7 cellular contexts compared by ENCODE assay signal in genomic region chr22:50627452-50627913, GRCh38. TPM values are rescaled to one million over a fixed set of nuclear protein-coding genes. Genes with fewer than 3 reads are reported as not detected.
A peak's percentile ranks its signal among the peaks of the same experiment; 100 is the strongest.
DNase-seq lines count a peak whose midpoint lies in the region; ATAC-seq lines count a peak whose summit lies in the region.

No MANE protein-coding gene starts in this region.

- no peak for DNase-seq in activated naive CD4-positive, alpha-beta T cell treated with anti-CD3 and anti-CD28 coated beads, Interleukin-2, amount 50 U/mL, for 72 hours (ENCODE audit: low spot score in 2 of 2)
- DNase-seq in right cardiac atrium (peak in 2 of 3 donors; percentile 43 to 79), NCI-H2196 (lab: John Stamatoyannopoulos, UW; ENCODE audit: unreplicated experiment) (no peak), NCI-H128 (lab: John Stamatoyannopoulos, UW; ENCODE audit: unreplicated experiment) (no peak)

- H3K4me1 ChIP-seq in right cardiac atrium (ENCODE audit: control insufficient read depth, insufficient read depth, low read length) (peaks cover 6% of the 10 kb centered on the region), skeletal muscle satellite cell (ENCODE audit: control insufficient read depth, insufficient read depth, low read length) (peaks cover 14% of the 10 kb centered on the region)

- no peaks in the 10 kb centered on the region for H3K9me3 Mint-ChIP-seq in activated naive CD4-positive, alpha-beta T cell treated with anti-CD3 and anti-CD28 coated beads, Interleukin-2, amount 50 U/mL, for 72 hours

- ATAC-seq in GM18907 (IDR thresholded peaks at IDR 0.05; ENCODE audit: unreplicated experiment), result peak; percentile 21
- ATAC-seq in HG03280 (IDR thresholded peaks at IDR 0.05; ENCODE audit: unreplicated experiment), result peak; percentile 2
- ATAC-seq in activated naive CD4-positive, alpha-beta T cell treated with anti-CD3 and anti-CD28 coated beads, Interleukin-2, amount 50 U/mL, for 72 hours, result peak in 1 of 2 donors; percentile 7
- ATAC-seq in right cardiac atrium, result peak; percentile 20 to 44

- 13% methylated on average over 28 of the region's 28 CpGs for WGBS in right cardiac atrium

- H3K4me3 ChIP-seq in right cardiac atrium (ENCODE audit: low read length), result peak overlapping the region; percentile 64
- H3K4me3 ChIP-seq in skeletal muscle satellite cell (ENCODE audit: low read length), result peak overlapping the region; percentile 89

- H3K9me3 ChIP-seq in right cardiac atrium (ENCODE audit: control insufficient read depth, low read length), result no peaks in the 10 kb centered on the region
- H3K9me3 ChIP-seq in skeletal muscle satellite cell (replicated peaks; ENCODE audit: low read length), result no peaks in the 10 kb centered on the region

- peaks cover 6% of the 10 kb centered on the region for H3K36me3 ChIP-seq in skeletal muscle satellite cell (ENCODE audit: insufficient read depth, low read length)

- H3K4me2 ChIP-seq in skeletal muscle satellite cell (ENCODE audit: low read length), result peak overlapping the region; percentile 90

- peak overlapping the region; percentile 57 to 60 for H3K27ac Mint-ChIP-seq in activated naive CD4-positive, alpha-beta T cell treated with anti-CD3 and anti-CD28 coated beads, Interleukin-2, amount 50 U/mL, for 72 hours

- H3K36me3 Mint-ChIP-seq in activated naive CD4-positive, alpha-beta T cell treated with anti-CD3 and anti-CD28 coated beads, Interleukin-2, amount 50 U/mL, for 72 hours, result peaks cover 4 to 10% of the 10 kb centered on the region in 2 donors

- peak overlapping the region; percentile 86 for H3K9ac ChIP-seq in skeletal muscle satellite cell (ENCODE audit: low read depth, low read length)

- no peaks in the 10 kb centered on the region for H3K27me3 ChIP-seq in right cardiac atrium (ENCODE audit: control insufficient read depth, insufficient read depth)
- peaks cover 7% of the 10 kb centered on the region for H3K27me3 ChIP-seq in skeletal muscle satellite cell (ENCODE audit: control insufficient read depth, insufficient read depth, low read length)

- H3K27ac ChIP-seq in right cardiac atrium (ENCODE audit: low read length), result peak overlapping the region; percentile 42

- intact Hi-C loops in right cardiac atrium (cut with DNase I), result loop anchor here in 1 of 4 donors (5.0 kb wide), 1 partner anchor 70 kb away; no protein-coding TSS in a partner anchor

RNA-seq across cellular contexts. Expression of gene ARSA, which starts 0.5 kb away (rescaled TPM):
- total RNA-seq in activated naive CD4-positive, alpha-beta T cell treated with anti-CD3 and anti-CD28 coated beads, Interleukin-2, amount 50 U/mL, for 72 hours, result 10 to 100 TPM; 23.8 to 24.7 TPM
- 10 to 100 TPM; 30.3 to 37.0 (median 32.2) TPM for total RNA-seq in right cardiac atrium
- 35.6 TPM for polyA plus RNA-seq in right cardiac atrium
- 17.5 and 22.5 TPM in 2 replicates for total RNA-seq in skeletal muscle satellite cell (2012; rRNA removed)

RNA-seq across cellular contexts. Expression of gene MAPK8IP2, which starts 26.9 kb away (rescaled TPM):
- under 1 TPM; 0.27 to 0.54 TPM for total RNA-seq in activated naive CD4-positive, alpha-beta T cell treated with anti-CD3 and anti-CD28 coated beads, Interleukin-2, amount 50 U/mL, for 72 hours
- total RNA-seq in right cardiac atrium, result under 1 TPM; 0.28 to 0.47 (median 0.38) TPM
- 0.57 TPM for polyA plus RNA-seq in right cardiac atrium
- total RNA-seq in skeletal muscle satellite cell (2012; rRNA removed), result 0.25 TPM in 1 of 2 replicates, not detected in the other

RNA-seq across cellular contexts. Expression of gene CHKB, which starts 44.8 kb away (rescaled TPM):
- 100 to 1,000 TPM in 1 of 2 donors, 10 to 100 TPM in 1; 83.8 to 127 TPM for total RNA-seq in activated naive CD4-positive, alpha-beta T cell treated with anti-CD3 and anti-CD28 coated beads, Interleukin-2, amount 50 U/mL, for 72 hours
- 10 to 100 TPM; 33.9 to 63.4 (median 42.7) TPM for total RNA-seq in right cardiac atrium
- 44.5 TPM for polyA plus RNA-seq in right cardiac atrium
- 25.1 and 25.6 TPM in 2 replicates for total RNA-seq in skeletal muscle satellite cell (2012; rRNA removed)

RNA-seq across cellular contexts. Expression of gene SHANK3, which starts 45.1 kb away (rescaled TPM):
- total RNA-seq in activated naive CD4-positive, alpha-beta T cell treated with anti-CD3 and anti-CD28 coated beads, Interleukin-2, amount 50 U/mL, for 72 hours, result under 1 TPM in 1 of 2 donors, not detected in 1; 0.66 TPM
- total RNA-seq in right cardiac atrium, result 10 to 100 TPM; 18.7 to 28.9 (median 27.0) TPM
- polyA plus RNA-seq in right cardiac atrium, result 20.1 TPM
- 1.0 and 1.5 TPM in 2 replicates for total RNA-seq in skeletal muscle satellite cell (2012; rRNA removed)

RNA-seq across cellular contexts. Expression of gene CPT1B, which starts 49.3 kb away (rescaled TPM):
- total RNA-seq in activated naive CD4-positive, alpha-beta T cell treated with anti-CD3 and anti-CD28 coated beads, Interleukin-2, amount 50 U/mL, for 72 hours, result 10 to 100 TPM; 61.8 to 92.2 TPM
- 100 to 1,000 TPM; 236 to 290 (median 263) TPM for total RNA-seq in right cardiac atrium
- polyA plus RNA-seq in right cardiac atrium, result 217 TPM
- under 0.01 and 1.3 TPM in 2 replicates for total RNA-seq in skeletal muscle satellite cell (2012; rRNA removed)

Comparison
In these comparisons a context has a peak if more than half of its experiments do, and no peak if none do; other contexts are left out.
1. DNase-seq: peak in right cardiac atrium (2 of 3); none in activated naive CD4-positive, alpha-beta T cell treated with anti-CD3 and anti-CD28 coated beads, Interleukin-2, amount 50 U/mL, for 72 hours (0 of 2), NCI-H2196 (single experiment) and NCI-H128 (single experiment).